ENCODE assay signal across 8 cellular contexts in the genomic region with DNA sequence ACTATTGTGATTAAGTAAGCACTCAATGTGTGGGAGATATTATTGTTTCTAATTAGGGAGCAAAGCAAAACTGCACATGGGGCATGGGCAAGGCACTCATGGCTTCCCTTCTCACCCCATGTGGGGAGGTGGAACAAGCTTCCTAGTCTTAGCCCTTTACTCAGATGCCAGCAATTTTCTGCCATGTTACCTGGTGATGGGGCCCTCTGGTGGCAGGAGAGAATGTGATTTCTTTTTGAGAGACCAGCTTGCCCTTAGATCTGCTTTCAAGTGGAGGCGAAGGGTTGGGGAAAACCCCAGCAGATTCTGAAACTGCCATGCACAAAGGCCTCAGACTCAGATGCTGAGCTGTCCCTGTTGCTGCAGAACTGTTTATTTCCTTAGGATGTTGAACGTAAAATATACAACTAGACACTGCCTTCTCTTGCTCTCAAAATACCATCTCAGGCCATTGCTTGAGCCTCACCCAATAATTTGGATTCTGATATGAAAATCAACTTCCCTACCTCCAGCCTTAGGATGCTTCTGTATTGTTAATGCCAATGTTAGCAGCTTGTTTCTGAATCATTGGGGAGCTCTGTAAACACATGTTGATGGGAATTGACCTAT.
DNase-seq lines count a peak whose midpoint lies in the region; ATAC-seq lines count a peak whose summit lies in the region.

No MANE protein-coding gene starts in this region.

- ATAC-seq in GM19324 (IDR thresholded peaks at IDR 0.05; ENCODE audit: low FRiP score, unreplicated experiment), result peak; percentile 91
- peak; percentile 98 for ATAC-seq in HG03280 (IDR thresholded peaks at IDR 0.05; ENCODE audit: unreplicated experiment)

- DNase-seq in COLO829 (ENCODE audit: low spot score) (peak; percentile 53), NK-92 (lab: John Stamatoyannopoulos, UW; ENCODE audit: unreplicated experiment) (peak; percentile 29), fibroblast of peridontal ligament (ENCODE audit: extremely low read depth) (peak; percentile 9), renal cortical epithelial cell (ENCODE audit: low read depth) (peak; percentile 63), T1000 (lab: John Stamatoyannopoulos, UW) (no peak)
- peak; percentile 51 for DNase-seq in activated CD8-positive, alpha-beta memory T cell treated with anti-CD3 and anti-CD28 coated beads, Interleukin-2, amount 50 U/mL, for 24 hours (ENCODE audit: extremely low read depth)
